10 cellular contexts compared by ENCODE assay signal in genomic region chr5:110899566-110900412, GRCh38.
DNase-seq lines count a peak whose midpoint lies in the region; ATAC-seq and TF ChIP-seq lines count a peak whose summit lies in the region.
"Had no signal": no experiment of that assay in that cellular context is flagged by ENCODE, and none has a peak within 500 bp of the region (broad histone marks: within the 10 kb centered on the region; RNA-seq: fewer than 3 reads in every experiment).

No MANE protein-coding gene starts in this region.

- DNase-seq in HS-5 (ENCODE audit: low read depth) (peak; percentile 57), glomerular visceral epithelial cell (ENCODE audit: extremely low spot score) (peak; percentile 44), esophagus squamous epithelium (lab: John Stamatoyannopoulos, UW) (no peak), gastrocnemius medialis (no peak), NCI-H1930 (lab: John Stamatoyannopoulos, UW) (no peak)
- DNase-seq: dermis blood vessel endothelial cell, WERI-Rb-1 had no signal

- H3K9me3 ChIP-seq in esophagus squamous epithelium, result no peaks in the 10 kb centered on the region
- H3K9me3 ChIP-seq in gastrocnemius medialis, result no peaks in the 10 kb centered on the region

- no peak for TF ChIP-seq CTCF in esophagus squamous epithelium (IDR thresholded peaks at IDR 0.05)
- TF ChIP-seq CTCF in gastrocnemius medialis (IDR thresholded peaks at IDR 0.05 in 4 of 5, conservative IDR thresholded peaks at IDR 0.05 in 1 of 5), result no peak

- TF ChIP-seq POLR2A in esophagus squamous epithelium (IDR thresholded peaks at IDR 0.05), result no peak
- TF ChIP-seq POLR2A in gastrocnemius medialis (IDR thresholded peaks at IDR 0.05), result no peak

- H3K4me1 ChIP-seq in esophagus squamous epithelium (peaks cover 0 to 4% (median 0%) of the 10 kb centered on the region in 3 donors), gastrocnemius medialis (no peaks in the 10 kb centered on the region)

- peak; percentile 75 for ATAC-seq in GM18907 (IDR thresholded peaks at IDR 0.05; ENCODE audit: unreplicated experiment)
- peak; percentile 66 for ATAC-seq in HG02588 (IDR thresholded peaks at IDR 0.05; ENCODE audit: unreplicated experiment)
- ATAC-seq in gastrocnemius medialis, result no peak
- ATAC-seq in esophagus mucosa, result no peak

- H3K36me3 ChIP-seq in esophagus squamous epithelium, result no peaks in the 10 kb centered on the region
- H3K36me3 ChIP-seq in gastrocnemius medialis, result no peaks in the 10 kb centered on the region
- H3K36me3 ChIP-seq: WERI-Rb-1 had no signal

- H3K4me3 ChIP-seq in esophagus squamous epithelium (no peak overlapping the region), gastrocnemius medialis (no peak overlapping the region)

- in situ Hi-C loops in gastrocnemius medialis (cut with MboI; ENCODE audit: low sequenced_read_pairs in 4 of 4), result no loop called here

- H3K27me3 ChIP-seq in esophagus squamous epithelium (no peaks in the 10 kb centered on the region), gastrocnemius medialis (no peaks in the 10 kb centered on the region)

- intact Hi-C loops in esophagus squamous epithelium (cut with DNase I), result no loop called here
- intact Hi-C loops in gastrocnemius medialis (cut with DNase I; ENCODE audit: low total_unique reads), result no loop called here

- H3K27ac ChIP-seq in esophagus squamous epithelium, result no peak overlapping the region
- no peak overlapping the region for H3K27ac ChIP-seq in gastrocnemius medialis
- H3K27ac ChIP-seq: WERI-Rb-1 had no signal

- 42 to 47% methylated on average over 4 of the region's 4 CpGs for WGBS in esophagus squamous epithelium, 2 donors

Comparison
In these comparisons a context has a peak if more than half of its experiments do, and no peak if none do; other contexts are left out.
1. ATAC-seq: peak in GM18907 (single experiment) and HG02588 (single experiment); none in gastrocnemius medialis (0 of 2) and esophagus mucosa (single experiment).
2. DNase-seq: peak in HS-5 (single experiment) and glomerular visceral epithelial cell (single experiment); none in esophagus squamous epithelium (single experiment), gastrocnemius medialis (0 of 2) and NCI-H1930 (0 of 2).